Comparison of ENCODE assay signal across 1 cellular context in genomic region chr7:155466814-155467675, GRCh38.
TF ChIP-seq lines count a peak whose summit lies in the region.

No MANE protein-coding gene starts in this region.

TF ChIP-seq in H1, 55 proteins besides CTCF, POLR2A, EP300 and RAD21 (continued from another document):
- TF ChIP-seq POLR2AphosphoS5 (IDR thresholded peaks at IDR 0.05; ENCODE audit: low read depth, low read length): no peak
- no peak for TF ChIP-seq BCL11A (IDR thresholded peaks at IDR 0.05; ENCODE audit: low read depth in 2 of 2, low read length in 2 of 2)
- no peak for TF ChIP-seq TEAD4 (IDR thresholded peaks at IDR 0.05; ENCODE audit: low read depth, low read length)
- no peak for TF ChIP-seq RXRA (IDR thresholded peaks at IDR 0.05; ENCODE audit: insufficient read depth, low read depth, low read length)
- TF ChIP-seq EZH2 (IDR thresholded peaks at IDR 0.05; ENCODE audit: low read depth, low read length, severe bottlenecking): peak; percentile 84
- no peak for TF ChIP-seq SP2 (IDR thresholded peaks at IDR 0.05; ENCODE audit: low read length)
- peak; percentile 91 for TF ChIP-seq CTBP2 (IDR thresholded peaks at IDR 0.05; ENCODE audit: borderline replicate concordance, insufficient read depth, insufficient read length, low read length)
- TF ChIP-seq SRF (IDR thresholded peaks at IDR 0.05; ENCODE audit: low read depth, low read length): no peak
- TF ChIP-seq HDAC2 (IDR thresholded peaks at IDR 0.05; ENCODE audit: borderline replicate concordance in 1 of 2, low read depth in 2 of 2, low read length in 2 of 2): no peak
- peak; percentile 20; the same call in 1 of the 2 replicates for TF ChIP-seq RBBP5 (IDR thresholded peaks at IDR 0.05; ENCODE audit: borderline replicate concordance, low read depth, low read length)
- no peak for TF ChIP-seq BRCA1 (IDR thresholded peaks at IDR 0.05; ENCODE audit: low read depth, low read length)
- TF ChIP-seq KDM1A (IDR thresholded peaks at IDR 0.05; ENCODE audit: borderline replicate concordance, low read length): no peak
- no peak for TF ChIP-seq SIRT6 (IDR thresholded peaks at IDR 0.05; ENCODE audit: low read length)
